Comparison of ENCODE assay signal across 17 cellular contexts in the genomic region with DNA sequence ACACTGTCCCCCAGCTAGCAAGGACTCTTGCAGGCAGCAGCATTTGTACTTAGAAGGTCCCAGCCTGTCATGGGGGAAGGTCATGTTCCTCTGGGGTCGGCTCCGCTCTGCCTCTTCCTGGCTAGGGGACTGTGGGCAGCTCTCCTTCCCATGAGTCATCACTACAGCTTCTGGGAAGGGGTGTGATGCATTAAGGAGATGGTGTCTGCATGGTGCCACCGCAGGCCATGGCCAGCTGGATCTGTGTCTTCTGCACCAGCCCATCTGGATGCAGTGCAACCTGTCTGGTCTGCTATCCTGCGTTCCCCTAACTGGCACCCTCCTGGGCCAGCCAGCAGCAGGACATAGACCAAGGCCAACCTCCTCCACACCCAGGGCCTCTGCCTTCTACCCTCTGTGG. TPM values are rescaled to one million over a fixed set of nuclear protein-coding genes. Genes with fewer than 3 reads are reported as not detected.
A peak's percentile ranks its signal among the peaks of the same experiment; 100 is the strongest.
DNase-seq lines count a peak whose midpoint lies in the region; ATAC-seq and TF ChIP-seq lines count a peak whose summit lies in the region.
"Had no signal": no experiment of that assay in that cellular context is flagged by ENCODE, and none has a peak within 500 bp of the region (broad histone marks: within the 10 kb centered on the region; RNA-seq: fewer than 3 reads in every experiment).

No MANE protein-coding gene starts in this region.

- H3F3A ChIP-seq in SK-N-SH (replicated peaks; ENCODE audit: insufficient read depth), result no peaks in the 10 kb centered on the region

- no peak for TF ChIP-seq CTCF in SK-N-SH (IDR thresholded peaks at IDR 0.05)
- TF ChIP-seq CTCF in A673 (conservative IDR thresholded peaks at IDR 0.05; ENCODE audit: low read depth, low read length), result no peak
- TF ChIP-seq CTCF in CD4-positive, alpha-beta T cell (IDR thresholded peaks at IDR 0.05), result no peak

- H2AFZ ChIP-seq in SK-N-SH (ENCODE audit: low read depth), result no peak overlapping the region

- H3K27ac ChIP-seq in SK-N-SH (ENCODE audit: low read depth in 2 of 2, low read length in 1 of 2) (no peak overlapping the region), A673 (ENCODE audit: low read depth, low read length, poor library complexity, severe bottlenecking) (no peak overlapping the region)
- H3K27ac ChIP-seq in CD4-positive, alpha-beta T cell (ENCODE audit: low read depth, low read length), result no peak overlapping the region
- H3K27ac ChIP-seq: vagina had no signal

- H3K9me2 ChIP-seq in SK-N-SH, result no peaks in the 10 kb centered on the region

- H3K9me3 ChIP-seq in SK-N-SH (no peaks in the 10 kb centered on the region), A673 (ENCODE audit: low read depth, low read length, poor library complexity, severe bottlenecking) (no peaks in the 10 kb centered on the region)
- no peaks in the 10 kb centered on the region for H3K9me3 ChIP-seq in CD4-positive, alpha-beta T cell (ENCODE audit: control insufficient read depth, low read length)
- H3K9me3 ChIP-seq: BE2C, vagina had no signal

- H3K36me3 Mint-ChIP-seq in stimulated activated naive CD8-positive, alpha-beta T cell treated with anti-CD3 and anti-CD28 coated beads, Interleukin-15, Interleukin-2, amounts not matched to agents 100 ng/mL and 50 ng/mL, for 24 hours (ENCODE audit: low read depth), result peaks cover 8% of the 10 kb centered on the region
- H3K36me3 Mint-ChIP-seq in CD4-positive, alpha-beta T cell (ENCODE audit: low read depth), result peaks cover 15% of the 10 kb centered on the region
- H3K36me3 Mint-ChIP-seq: memory B cell had no signal

- no peak overlapping the region for H3K9ac ChIP-seq in SK-N-SH

- no peak for TF ChIP-seq EP300 in SK-N-SH (IDR thresholded peaks at IDR 0.05; ENCODE audit: borderline replicate concordance in 1 of 2, low read depth in 1 of 2, low read length in 1 of 2)

- 66% methylated on average over 2 of the region's 4 CpGs for WGBS in SK-N-SH (ENCODE audit: low lambda C conversion rate)

- peaks cover 32% of the 10 kb centered on the region for H4K20me1 ChIP-seq in SK-N-SH (ENCODE audit: insufficient read depth)

- intact Hi-C loops in A673 (cut with micrococcal nuclease; ENCODE audit: unreplicated experiment), result no loop called here
- intact Hi-C loops in CD4-positive, alpha-beta T cell (cut with DNase I, micrococcal nuclease), result no loop called here
- intact Hi-C loops in head of caudate nucleus (cut with DNase I), result no loop called here

- H3K4me1 ChIP-seq in SK-N-SH (ENCODE audit: control insufficient read depth in 1 of 2, insufficient read depth in 2 of 2, low read depth in 1 of 2, low read length in 1 of 2) (peaks cover 0 to 9% of the 10 kb centered on the region in 2 experiments; a peak in 1 of 4 replicates), A673 (ENCODE audit: insufficient read depth, low read length, poor library complexity, severe bottlenecking) (no peaks in the 10 kb centered on the region)
- H3K4me1 ChIP-seq: BE2C had no signal

- H3K27me3 Mint-ChIP-seq in stimulated activated naive CD8-positive, alpha-beta T cell treated with anti-CD3 and anti-CD28 coated beads, Interleukin-15, Interleukin-2, amounts not matched to agents 100 ng/mL and 50 ng/mL, for 24 hours, result no peaks in the 10 kb centered on the region
- no peaks in the 10 kb centered on the region for H3K27me3 Mint-ChIP-seq in CD4-positive, alpha-beta T cell
- H3K27me3 Mint-ChIP-seq: memory B cell had no signal

- no peak overlapping the region for H3K4me3 Mint-ChIP-seq in stimulated activated naive CD8-positive, alpha-beta T cell treated with anti-CD3 and anti-CD28 coated beads, Interleukin-15, Interleukin-2, amounts not matched to agents 100 ng/mL and 50 ng/mL, for 24 hours
- no peak overlapping the region for H3K4me3 Mint-ChIP-seq in CD4-positive, alpha-beta T cell
- H3K4me3 Mint-ChIP-seq: memory B cell had no signal

- H3K36me3 ChIP-seq in SK-N-SH (replicated peaks in 1 of 2; ENCODE audit: control insufficient read depth in 1 of 2, insufficient read depth in 2 of 2, low read length in 1 of 2) (no peaks in the 10 kb centered on the region), A673 (ENCODE audit: insufficient read depth, low read length, poor library complexity, severe bottlenecking) (no peaks in the 10 kb centered on the region)
- H3K36me3 ChIP-seq: BE2C, vagina had no signal

- H3K4me3 ChIP-seq in SK-N-SH (ENCODE audit: low read depth in 2 of 2, low read length in 1 of 2) (no peak overlapping the region), A673 (ENCODE audit: low read depth, low read length, poor library complexity, severe bottlenecking) (no peak overlapping the region)
- H3K4me3 ChIP-seq: vagina had no signal

- H3K27me3 ChIP-seq in SK-N-SH (ENCODE audit: insufficient read depth) (no peaks in the 10 kb centered on the region), A673 (replicated peaks; ENCODE audit: insufficient read depth, low read depth, low read length, poor library complexity) (no peaks in the 10 kb centered on the region)
- H3K27me3 ChIP-seq in CD4-positive, alpha-beta T cell (ENCODE audit: control insufficient read depth, insufficient read depth, low read length), result no peaks in the 10 kb centered on the region
- H3K27me3 ChIP-seq: BE2C, vagina had no signal

- H3K9me3 Mint-ChIP-seq in stimulated activated naive CD8-positive, alpha-beta T cell treated with anti-CD3 and anti-CD28 coated beads, Interleukin-15, Interleukin-2, amounts not matched to agents 100 ng/mL and 50 ng/mL, for 24 hours, result no peaks in the 10 kb centered on the region
- H3K9me3 Mint-ChIP-seq in CD4-positive, alpha-beta T cell, result no peaks in the 10 kb centered on the region
- H3K9me3 Mint-ChIP-seq: memory B cell had no signal

- H3K4me2 ChIP-seq in SK-N-SH, result no peak overlapping the region

- H3K27ac Mint-ChIP-seq in stimulated activated naive CD8-positive, alpha-beta T cell treated with anti-CD3 and anti-CD28 coated beads, Interleukin-15, Interleukin-2, amounts not matched to agents 100 ng/mL and 50 ng/mL, for 24 hours, result peak overlapping the region; percentile 8
- H3K27ac Mint-ChIP-seq in CD4-positive, alpha-beta T cell, result no peak overlapping the region
- H3K27ac Mint-ChIP-seq: memory B cell had no signal

- peaks cover 77% of the 10 kb centered on the region for H3K79me2 ChIP-seq in SK-N-SH (ENCODE audit: insufficient read depth)

- no TSS peak for BruUV-seq in A673 (replicated peaks; lab: Mats Ljungman, UMichigan)

- ATAC-seq in stimulated activated naive CD8-positive, alpha-beta T cell treated with anti-CD3 and anti-CD28 coated beads, Interleukin-15, Interleukin-2, amounts not matched to agents 100 U/mL and 50 U/mL, for 24 hours, result no peak
- no peak for ATAC-seq in GM21529 (IDR thresholded peaks at IDR 0.05; ENCODE audit: unreplicated experiment)
- no peak for ATAC-seq in CD4-positive, alpha-beta T cell (ENCODE audit: poor library complexity)

- DNase-seq in stimulated activated naive CD8-positive, alpha-beta T cell treated with anti-CD3 and anti-CD28 coated beads, Interleukin-15, Interleukin-2, amounts not matched to agents 100 U/mL and 50 U/mL, for 24 hours, result no peak
- DNase-seq in SK-N-SH (no peak), glomerular visceral epithelial cell (ENCODE audit: extremely low spot score) (peak; percentile 33), A673 (ENCODE audit: low spot score) (no peak), head of caudate nucleus (no peak)
- no peak for DNase-seq in CD4-positive, alpha-beta T cell
- DNase-seq: activated CD4-positive, alpha-beta T cell treated with anti-CD3 and anti-CD28 coated beads, Interleukin-2, amount 50 U/mL, for 1 hour; activated gamma-delta T cell treated with Interleukin-2 at 50 U/mL for 16 hours; BE2C; GF-D8; posterior cingulate gyrus; T-helper 2 cell had no signal

- CTCF ChIA-PET in SK-N-SH (lab: Yijun Ruan, JAX), result interaction anchor here (1.7 to 17.4 kb wide), 5 partner anchors 9 to 95 kb away, joined by 4 to 332 read pairs (median 14); a partner anchor contains a TSS
- CTCF ChIA-PET in A673 (lab: Charles Lee), result interaction anchor here (0.8 kb wide), 1 partner anchor 22 kb away, joined by 3 read pairs; no protein-coding TSS in a partner anchor
- CTCF ChIA-PET in CD4-positive, alpha-beta T cell (lab: Charles Lee), result interaction anchor here (0.8 to 1.4 kb wide), 2 partner anchors 11 to 25 kb away, joined by 4 to 7 read pairs; a partner anchor contains a TSS

- TF ChIP-seq RAD21 in SK-N-SH (IDR thresholded peaks at IDR 0.05; ENCODE audit: low read length), result no peak

- POLR2A ChIA-PET in SK-N-SH (lab: Yijun Ruan, JAX), result no interaction called here
- POLR2A ChIA-PET in A673 (lab: Charles Lee; ENCODE audit: low non-redundant PET), result no interaction called here
- POLR2A ChIA-PET in CD4-positive, alpha-beta T cell (lab: Charles Lee), result no interaction called here

- H3K4me1 Mint-ChIP-seq in stimulated activated naive CD8-positive, alpha-beta T cell treated with anti-CD3 and anti-CD28 coated beads, Interleukin-15, Interleukin-2, amounts not matched to agents 100 ng/mL and 50 ng/mL, for 24 hours (ENCODE audit: low read depth), result peaks cover 77% of the 10 kb centered on the region
- peaks cover 67% of the 10 kb centered on the region for H3K4me1 Mint-ChIP-seq in CD4-positive, alpha-beta T cell (ENCODE audit: low read depth)

TF ChIP-seq in SK-N-SH, 30 proteins besides CTCF, POLR2A, EP300 and RAD21 (continues in another document):
- TF ChIP-seq POLR2AphosphoS5 (IDR thresholded peaks at IDR 0.05; ENCODE audit: low read depth, low read length), result no peak

RNA-seq across cellular contexts. Expression of a gene that starts 6.3 kb away (rescaled TPM):
- 76.8 and 78.0 TPM in 2 replicates for polyA plus RNA-seq in SK-N-SH (2012; rRNA removed)
- polyA plus RNA-seq in SK-N-SH (2012; cell fraction: cytosol; rRNA removed), result 32.5 and 44.3 TPM in 2 replicates
- 330 and 615 TPM in 2 replicates for polyA plus RNA-seq in SK-N-SH (2012; cell fraction: nucleus; rRNA removed)
- total RNA-seq in A673 (2021), result 21.3 and 31.4 TPM in 2 replicates
- total RNA-seq in CD4-positive, alpha-beta T cell, result 10 to 100 TPM; 96.5 to 99.9 TPM

RNA-seq across cellular contexts. Expression of a gene that starts 16.5 kb away (rescaled TPM):
- 0.05 and 0.07 TPM in 2 replicates for polyA plus RNA-seq in SK-N-SH (2012; rRNA removed)
- polyA plus RNA-seq in SK-N-SH (2012; cell fraction: cytosol; rRNA removed), result 0.05 and 0.12 TPM in 2 replicates
- not detected in 2 replicates for polyA plus RNA-seq in SK-N-SH (2012; cell fraction: nucleus; rRNA removed)
- 8.2 and 11.7 TPM in 2 replicates for total RNA-seq in A673 (2021)
- under 1 TPM in 1 of 2 experiments, not detected in 1; 0.25 TPM for total RNA-seq in CD4-positive, alpha-beta T cell

RNA-seq across cellular contexts. Expression of a gene that starts 21.9 kb away (rescaled TPM):
- polyA plus RNA-seq in SK-N-SH (2012; rRNA removed), result 0.43 and 0.67 TPM in 2 replicates
- polyA plus RNA-seq in SK-N-SH (2012; cell fraction: cytosol; rRNA removed), result 0.08 and 0.13 TPM in 2 replicates
- polyA plus RNA-seq in SK-N-SH (2012; cell fraction: nucleus; rRNA removed), result 3.6 and 4.0 TPM in 2 replicates
- total RNA-seq in A673 (2021), result 0.54 and 0.79 TPM in 2 replicates
- 1 to 10 TPM; 6.4 TPM for total RNA-seq in CD4-positive, alpha-beta T cell

RNA-seq across cellular contexts. Expression of a gene that starts 25.0 kb away (rescaled TPM):
- 0.05 and 0.07 TPM in 2 replicates for polyA plus RNA-seq in SK-N-SH (2012; rRNA removed)
- polyA plus RNA-seq in SK-N-SH (2012; cell fraction: cytosol; rRNA removed), result 0.03 and 0.07 TPM in 2 replicates
- 0.07 and 0.21 TPM in 2 replicates for polyA plus RNA-seq in SK-N-SH (2012; cell fraction: nucleus; rRNA removed)
- not detected in 2 replicates for total RNA-seq in A673 (2021)
- total RNA-seq in CD4-positive, alpha-beta T cell, result under 1 TPM in 1 of 2 experiments, not detected in 1; 0.47 TPM

RNA-seq across cellular contexts. Expression of a gene that starts 35.6 kb away (rescaled TPM):
- polyA plus RNA-seq in SK-N-SH (2012; rRNA removed), result not detected in 2 replicates
- not detected in 2 replicates for polyA plus RNA-seq in SK-N-SH (2012; cell fraction: cytosol; rRNA removed)
- polyA plus RNA-seq in SK-N-SH (2012; cell fraction: nucleus; rRNA removed), result 0.04 TPM in 1 of 2 replicates, not detected in the other
- not detected in 2 replicates for total RNA-seq in A673 (2021)
- not detected for total RNA-seq in CD4-positive, alpha-beta T cell
- total RNA-seq: chondrocyte, vagina had no signal
